In the genomic region with DNA sequence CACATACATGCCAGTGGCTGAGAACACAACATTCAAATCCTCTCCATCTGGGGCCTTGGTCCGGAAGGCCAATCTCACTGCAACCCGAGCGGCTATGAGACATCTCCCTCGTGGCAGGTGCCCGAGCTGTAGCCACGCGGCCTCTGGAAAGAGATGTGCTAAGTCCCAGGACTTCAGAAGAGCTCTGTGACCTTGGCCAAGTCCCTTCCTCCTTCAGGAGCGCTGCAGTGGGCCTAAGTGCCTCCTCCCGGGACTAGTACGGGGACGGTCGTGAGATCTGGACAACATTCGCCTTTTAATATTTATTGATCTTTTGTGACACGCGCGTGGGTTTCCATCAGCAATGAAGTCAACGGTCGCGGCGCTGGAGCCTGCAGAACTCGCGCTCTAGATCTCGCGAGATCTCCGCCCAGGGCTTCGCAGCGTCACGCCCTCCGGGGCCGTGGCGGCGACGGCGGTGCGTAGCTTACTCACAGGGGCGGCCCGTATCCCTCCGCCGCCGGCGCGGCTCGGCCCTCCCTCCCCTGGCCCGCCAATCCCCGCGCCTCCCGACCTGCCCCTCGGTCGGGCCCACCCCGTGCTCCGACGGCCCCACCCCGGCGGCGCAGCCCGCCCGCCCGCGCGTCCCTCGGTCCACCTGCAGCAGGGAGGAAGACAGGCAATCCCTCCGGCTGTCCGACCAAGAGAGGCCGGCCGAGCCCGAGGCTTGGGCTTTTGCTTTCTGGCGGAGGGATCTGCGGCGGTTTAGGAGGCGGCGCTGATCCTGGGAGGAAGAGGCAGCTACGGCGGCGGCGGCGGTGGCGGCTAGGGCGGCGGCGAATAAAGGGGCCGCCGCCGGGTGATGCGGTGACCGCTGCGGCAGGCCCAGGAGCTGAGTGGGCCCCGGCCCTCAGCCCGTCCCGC, we compare ENCODE assay signal across 8 cellular contexts. TPM values are rescaled to one million over a fixed set of nuclear protein-coding genes. Genes with fewer than 3 reads are reported as not detected.
DNase-seq lines count a peak whose midpoint lies in the region; ATAC-seq and TF ChIP-seq lines count a peak whose summit lies in the region.

TSS of gene UBE2D2 (plus strand) at position 588 of the 903 bp plus-strand sequence. CDS start 453 bp downstream, outside the sequence.

- H3K4me3 ChIP-seq in left ventricle myocardium inferior (peak within 1 kb of the TSS; percentile 98), upper lobe of right lung (peak within 1 kb of the TSS; percentile 89)

- H3K27me3 ChIP-seq in left ventricle myocardium inferior (ENCODE audit: low read depth) = no peaks in the 10 kb centered on the region
- no peaks in the 10 kb centered on the region for H3K27me3 ChIP-seq in upper lobe of right lung

- H3K27ac Mint-ChIP-seq in T-helper 17 cell (peak within 1 kb of the TSS; percentile 96), progenitor cell of endocrine pancreas (peak within 1 kb of the TSS; percentile 97)

- peak within 1 kb of the TSS; percentile 98 for H3K4me3 Mint-ChIP-seq in T-helper 17 cell
- H3K4me3 Mint-ChIP-seq in progenitor cell of endocrine pancreas (ENCODE audit: low read depth) = peak within 1 kb of the TSS; percentile 92

- no peaks in the 10 kb centered on the region for H3K9me3 Mint-ChIP-seq in progenitor cell of endocrine pancreas (ENCODE audit: low read depth)

- no peak for TF ChIP-seq CTCF in left ventricle myocardium inferior (IDR thresholded peaks at IDR 0.05; ENCODE audit: borderline replicate concordance)
- TF ChIP-seq CTCF in progenitor cell of endocrine pancreas (IDR thresholded peaks at IDR 0.05; ENCODE audit: unreplicated experiment) = no peak
- TF ChIP-seq CTCF in upper lobe of right lung (IDR thresholded peaks at IDR 0.05) = no peak

- peaks cover 55% of the 10 kb centered on the region for H3K4me1 ChIP-seq in left ventricle myocardium inferior
- peaks cover 33% of the 10 kb centered on the region for H3K4me1 ChIP-seq in upper lobe of right lung

- peak within 1 kb of the TSS; percentile 98 for H3K27ac ChIP-seq in left ventricle myocardium inferior (replicated peaks)
- H3K27ac ChIP-seq in upper lobe of right lung = peak within 1 kb of the TSS; percentile 96

- H3K4me1 Mint-ChIP-seq in T-helper 17 cell (peaks cover 30% of the 10 kb centered on the region), progenitor cell of endocrine pancreas (ENCODE audit: low read depth) (peaks cover 18% of the 10 kb centered on the region)

- no peaks in the 10 kb centered on the region for H3K27me3 Mint-ChIP-seq in T-helper 17 cell
- H3K27me3 Mint-ChIP-seq in progenitor cell of endocrine pancreas = no peaks in the 10 kb centered on the region

- no peaks in the 10 kb centered on the region for H3K36me3 Mint-ChIP-seq in T-helper 17 cell (ENCODE audit: low read depth)
- H3K36me3 Mint-ChIP-seq in progenitor cell of endocrine pancreas (ENCODE audit: insufficient read depth) = peaks cover 6% of the 10 kb centered on the region

- DNase-seq in NCI-H187 (lab: John Stamatoyannopoulos, UW) (peak; percentile 85 to 96), T-helper 17 cell (peak; percentile 96 to 98 (median 97)), amygdala (lab: John Stamatoyannopoulos, UW) (peak; percentile 44 to 98 (median 90)), left ventricle myocardium inferior (peak; percentile 97), progenitor cell of endocrine pancreas (ENCODE audit: low spot score, unreplicated experiment) (peak; percentile 95), upper lobe of right lung (peak; percentile 99)

- peak; percentile 54 for ATAC-seq in GM18499 (IDR thresholded peaks at IDR 0.05; ENCODE audit: insufficient read depth, unreplicated experiment)
- peak; percentile 69 for ATAC-seq in HG02938 (IDR thresholded peaks at IDR 0.05; ENCODE audit: unreplicated experiment)
- ATAC-seq in T-helper 17 cell = peak; percentile 87
- peak; percentile 99 for ATAC-seq in upper lobe of right lung

- H3K36me3 ChIP-seq in left ventricle myocardium inferior (no peaks in the 10 kb centered on the region), upper lobe of right lung (no peaks in the 10 kb centered on the region)

- no peaks in the 10 kb centered on the region for H3K9me3 ChIP-seq in T-helper 17 cell (ENCODE audit: control insufficient read depth, low read length, poor library complexity, severe bottlenecking)
- H3K9me3 ChIP-seq in left ventricle myocardium inferior (replicated peaks) = no peaks in the 10 kb centered on the region
- H3K9me3 ChIP-seq in upper lobe of right lung = no peaks in the 10 kb centered on the region

- intact Hi-C loops in left ventricle myocardium inferior (cut with micrococcal nuclease) = no loop called here
- intact Hi-C loops in upper lobe of right lung (cut with DNase I) = no loop called here

RNA-seq across cellular contexts. Expression of gene UBE2D2, which starts in this region (rescaled TPM):
- total RNA-seq in T-helper 17 cell (100 to 1,000 TPM; 153 to 165 TPM), left ventricle myocardium inferior (110 TPM), progenitor cell of endocrine pancreas (147 and 155 TPM in 2 replicates), upper lobe of right lung (95.9 TPM)

Comparison
In these comparisons a context has a peak if more than half of its experiments do, and no peak if none do; other contexts are left out.
1. Peak in every context shown above with its lines: DNase-seq, ATAC-seq, H3K4me3 ChIP-seq and H3K27ac ChIP-seq.